In the genomic region with DNA sequence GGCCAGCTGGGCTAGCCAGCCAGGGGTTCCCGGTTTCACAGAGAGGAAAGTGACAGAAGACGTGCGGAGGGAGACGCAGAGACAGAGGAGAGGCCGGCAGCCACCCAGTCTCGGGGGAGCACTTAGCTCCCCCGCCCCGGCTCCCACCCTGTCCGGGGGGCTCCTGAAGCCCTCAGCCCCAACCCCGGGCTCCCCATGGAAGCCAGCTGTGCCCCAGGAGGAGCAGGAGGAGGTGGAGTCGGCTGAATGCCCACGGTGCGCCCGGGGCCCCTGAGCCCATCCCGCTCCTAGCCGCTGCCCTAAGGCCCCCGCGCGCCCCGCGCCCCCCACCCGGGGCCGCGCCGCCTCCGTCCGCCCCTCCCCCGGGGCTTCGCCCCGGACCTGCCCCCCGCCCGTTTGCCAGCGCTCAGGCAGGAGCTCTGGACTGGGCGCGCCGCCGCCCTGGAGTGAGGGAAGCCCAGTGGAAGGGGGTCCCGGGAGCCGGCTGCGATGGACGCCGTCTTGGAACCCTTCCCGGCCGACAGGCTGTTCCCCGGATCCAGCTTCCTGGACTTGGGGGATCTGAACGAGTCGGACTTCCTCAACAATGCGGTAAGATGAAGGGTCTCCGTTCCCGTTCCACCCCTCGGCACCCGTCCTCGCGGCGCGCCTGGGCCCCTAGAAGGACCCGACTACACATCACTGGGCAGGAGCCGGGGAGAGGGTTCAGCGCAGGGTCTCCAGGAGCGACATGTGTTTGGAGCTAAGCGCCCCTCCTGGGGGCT, we compare ENCODE assay signal across 1 cellular context.
TF ChIP-seq lines count a peak whose summit lies in the region.

Gene CREB3L1, plus strand, starts transcription at position 40 of the 764 bp plus-strand sequence. Its CDS starts 450 bp downstream, at position 490.

TF ChIP-seq in WTC11, 78 proteins besides CTCF, POLR2A, EP300 and RAD21 (continued from another document):
- TF ChIP-seq, protein P1, sequence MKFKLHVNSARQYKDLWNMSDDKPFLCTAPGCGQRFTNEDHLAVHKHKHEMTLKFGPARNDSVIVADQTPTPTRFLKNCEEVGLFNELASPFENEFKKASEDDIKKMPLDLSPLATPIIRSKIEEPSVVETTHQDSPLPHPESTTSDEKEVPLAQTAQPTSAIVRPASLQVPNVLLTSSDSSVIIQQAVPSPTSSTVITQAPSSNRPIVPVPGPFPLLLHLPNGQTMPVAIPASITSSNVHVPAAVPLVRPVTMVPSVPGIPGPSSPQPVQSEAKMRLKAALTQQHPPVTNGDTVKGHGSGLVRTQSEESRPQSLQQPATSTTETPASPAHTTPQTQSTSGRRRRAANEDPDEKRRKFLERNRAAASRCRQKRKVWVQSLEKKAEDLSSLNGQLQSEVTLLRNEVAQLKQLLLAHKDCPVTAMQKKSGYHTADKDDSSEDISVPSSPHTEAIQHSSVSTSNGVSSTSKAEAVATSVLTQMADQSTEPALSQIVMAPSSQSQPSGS (CRISPR knock-in tag; IDR thresholded peaks at IDR 0.05; ENCODE audit: borderline replicate concordance, low read depth): no peak
- TF ChIP-seq, protein P2, sequence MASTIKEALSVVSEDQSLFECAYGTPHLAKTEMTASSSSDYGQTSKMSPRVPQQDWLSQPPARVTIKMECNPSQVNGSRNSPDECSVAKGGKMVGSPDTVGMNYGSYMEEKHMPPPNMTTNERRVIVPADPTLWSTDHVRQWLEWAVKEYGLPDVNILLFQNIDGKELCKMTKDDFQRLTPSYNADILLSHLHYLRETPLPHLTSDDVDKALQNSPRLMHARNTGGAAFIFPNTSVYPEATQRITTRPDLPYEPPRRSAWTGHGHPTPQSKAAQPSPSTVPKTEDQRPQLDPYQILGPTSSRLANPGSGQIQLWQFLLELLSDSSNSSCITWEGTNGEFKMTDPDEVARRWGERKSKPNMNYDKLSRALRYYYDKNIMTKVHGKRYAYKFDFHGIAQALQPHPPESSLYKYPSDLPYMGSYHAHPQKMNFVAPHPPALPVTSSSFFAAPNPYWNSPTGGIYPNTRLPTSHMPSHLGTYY (CRISPR knock-in tag; IDR thresholded peaks at IDR 0.05): no peak
- no peak for TF ChIP-seq FOXK1 (CRISPR knock-in tag; IDR thresholded peaks at IDR 0.05)
